13 cellular contexts compared by ENCODE assay signal in genomic region chr6:35089935-35090505, GRCh38.
DNase-seq lines count a peak whose midpoint lies in the region; ATAC-seq and TF ChIP-seq lines count a peak whose summit lies in the region.
"Had no signal": no experiment of that assay in that cellular context is flagged by ENCODE, and none has a peak within 500 bp of the region (broad histone marks: within the 10 kb centered on the region; RNA-seq: fewer than 3 reads in every experiment).

No MANE protein-coding gene starts in this region.

- H2AFZ ChIP-seq in DND-41 (ENCODE audit: low read depth, low read length) (no peak overlapping the region), KMS-11 (ENCODE audit: low read depth) (peak overlapping the region; percentile 37; the same call in 1 of the 2 replicates)

- H3K4me1 ChIP-seq in DND-41 (ENCODE audit: insufficient read depth, low read length) (no peaks in the 10 kb centered on the region), KMS-11 (ENCODE audit: low read depth, poor library complexity, severe bottlenecking) (peaks cover 31% of the 10 kb centered on the region)

- ATAC-seq in DND-41 (ENCODE audit: insufficient read depth, low read depth), result peak; percentile 82
- ATAC-seq in GM19351 (IDR thresholded peaks at IDR 0.05; ENCODE audit: unreplicated experiment), result no peak
- no peak for ATAC-seq in HG02623 (IDR thresholded peaks at IDR 0.05; ENCODE audit: unreplicated experiment)

- H3K36me3 ChIP-seq in DND-41 (ENCODE audit: insufficient read depth, low read length) (peaks cover 18% of the 10 kb centered on the region), KMS-11 (ENCODE audit: insufficient read depth) (no peaks in the 10 kb centered on the region)

- no peak overlapping the region for H3K4me2 ChIP-seq in DND-41 (ENCODE audit: insufficient read depth, low read length)
- peak overlapping the region; percentile 77 for H3K4me2 ChIP-seq in KMS-11

- H3K9me3 Mint-ChIP-seq in nephron, result no peaks in the 10 kb centered on the region
- H3K9me3 Mint-ChIP-seq: memory B cell had no signal

- H3K27ac ChIP-seq in DND-41 (ENCODE audit: low read length) (no peak overlapping the region), KMS-11 (peak overlapping the region; percentile 85)

- H3K36me3 Mint-ChIP-seq in nephron (ENCODE audit: low read depth), result peaks cover 36% of the 10 kb centered on the region

- no peak overlapping the region for H3K4me3 Mint-ChIP-seq in nephron
- H3K4me3 Mint-ChIP-seq: memory B cell had no signal

- H3K79me2 ChIP-seq in DND-41 (ENCODE audit: insufficient read depth, low read length) (no peaks in the 10 kb centered on the region), KMS-11 (ENCODE audit: insufficient read depth, low read depth) (no peaks in the 10 kb centered on the region)

- DNase-seq in DND-41, result peak; percentile 54
- DNase-seq in cardiac fibroblast (ENCODE audit: low read depth in 2 of 2), result peak; percentile 53 to 76
- no peak for DNase-seq in medulla oblongata (ENCODE audit: extremely low spot score)
- no peak for DNase-seq in NCI-H187 (lab: John Stamatoyannopoulos, UW)
- DNase-seq: DMS53; NCI-H2171 treated with DMSO at 0.1 percent for 48 hours; stimulated activated CD4-positive, alpha-beta T cell treated with anti-CD3 and anti-CD28 coated beads, Interleukin-4, amount 100 ng/mL, for 4 hours; SW 1271 had no signal

- no peaks in the 10 kb centered on the region for H3K27me3 Mint-ChIP-seq in nephron (ENCODE audit: low read depth)
- H3K27me3 Mint-ChIP-seq: memory B cell had no signal

- peaks cover 54% of the 10 kb centered on the region for H3K4me1 Mint-ChIP-seq in nephron
- H3K4me1 Mint-ChIP-seq: memory B cell had no signal

- H3K4me3 ChIP-seq in DND-41 (ENCODE audit: low read depth in 1 of 2, low read length in 2 of 2), result no peak overlapping the region
- no peak overlapping the region for H3K4me3 ChIP-seq in KMS-11 (IDR thresholded peaks at IDR 0.05; ENCODE audit: insufficient read depth, low read depth, low read length)
- H3K4me3 ChIP-seq in cardiac fibroblast (replicated peaks in 1 of 2; ENCODE audit: low read depth in 2 of 2, low read length in 2 of 2), result no peak overlapping the region

- H4K20me1 ChIP-seq in DND-41 (ENCODE audit: insufficient read depth, low read length) (no peaks in the 10 kb centered on the region; the same call in none of the 2 replicates), KMS-11 (ENCODE audit: insufficient read depth) (no peaks in the 10 kb centered on the region)

- H3K27ac Mint-ChIP-seq in nephron, result peak overlapping the region; percentile 23 to 78 (median 73)
- H3K27ac Mint-ChIP-seq: memory B cell had no signal

- H3K9me3 ChIP-seq in DND-41 (ENCODE audit: insufficient read depth, low read length, severe bottlenecking), result no peaks in the 10 kb centered on the region

- H3K27me3 ChIP-seq in DND-41 (ENCODE audit: insufficient read depth, low read length, poor library complexity) (no peaks in the 10 kb centered on the region), KMS-11 (ENCODE audit: insufficient read depth, low read depth) (no peaks in the 10 kb centered on the region)

- no peak overlapping the region for H3K9ac ChIP-seq in DND-41 (ENCODE audit: low read depth, low read length)
- peak overlapping the region; percentile 41; the same call in 1 of the 2 replicates for H3K9ac ChIP-seq in KMS-11

- no peak for TF ChIP-seq CTCF in DND-41 (IDR thresholded peaks at IDR 0.05; ENCODE audit: borderline replicate concordance, extremely low read depth, low read length, poor library complexity, severe bottlenecking)
- TF ChIP-seq CTCF in KMS-11 (conservative IDR thresholded peaks at IDR 0.05; ENCODE audit: low read depth, low read length), result no peak
- TF ChIP-seq CTCF in cardiac fibroblast (IDR thresholded peaks at IDR 0.05; ENCODE audit: low read depth, low read length), result no peak
- no peak for TF ChIP-seq CTCF in nephron (IDR thresholded peaks at IDR 0.05; ENCODE audit: unreplicated experiment in 3 of 3)

Comparison
In these comparisons a context has a peak if more than half of its experiments do, and no peak if none do; other contexts are left out.
1. DNase-seq: peak in DND-41 (single experiment) and cardiac fibroblast (2 of 2); none in medulla oblongata (single experiment) and NCI-H187 (0 of 2).